In genomic region chr2:32063310-32064020, GRCh38 we compare ENCODE assay signal across 8 cellular contexts. TPM values are rescaled to one million over a fixed set of nuclear protein-coding genes. Genes with fewer than 3 reads are reported as not detected.
DNase-seq lines count a peak whose midpoint lies in the region; ATAC-seq and TF ChIP-seq lines count a peak whose summit lies in the region.

Gene SPAST (plus strand): TSS chr2:32063556. CDS start chr2:32063832, 276 bp downstream.

- peak; percentile 96 for DNase-seq in COR-L47 (lab: John Stamatoyannopoulos, UW)
- peak; percentile 99 for DNase-seq in GM20000 (ENCODE audit: low spot score)
- peak; percentile 98 for DNase-seq in HT-29 (ENCODE audit: low spot score)
- DNase-seq in NK-92 treated with Interleukin-12 subunit alpha and Interleukin-12 subunit beta, amount 100 ng/mL, for 24 hours (lab: John Stamatoyannopoulos, UW), result peak; percentile 93
- peak; percentile 97 for DNase-seq in activated CD8-positive, alpha-beta memory T cell treated with anti-CD3 and anti-CD28 coated beads for 24 hours
- DNase-seq in effector CD8-positive, alpha-beta T cell (lab: John Stamatoyannopoulos, UW), result peak; percentile 92
- DNase-seq in lung (ENCODE audit: low spot score), result peak; percentile 97
- DNase-seq in stimulated activated CD4-positive, alpha-beta T cell treated with anti-CD3 and anti-CD28 coated beads, TNF-alpha, amount 100 ng/mL, for 4 hours (ENCODE audit: low read depth in 3 of 3), result peak; percentile 93 to 94 (median 93)

- peak within 1 kb of the TSS; percentile 95 to 100 for H3K27ac ChIP-seq in lung (ENCODE audit: low read depth in 1 of 2, low read length in 1 of 2)

- H3K27me3 ChIP-seq in lung (ENCODE audit: control insufficient read depth, insufficient read depth), result no peaks in the 10 kb centered on the region

- no peaks in the 10 kb centered on the region for H3K9me3 ChIP-seq in lung (ENCODE audit: control insufficient read depth in 2 of 2, insufficient read depth in 1 of 2, low read length in 1 of 2)

- peaks cover 0 to 3% of the 10 kb centered on the region in 2 donors for H3K36me3 ChIP-seq in lung (ENCODE audit: control insufficient read depth in 2 of 2, insufficient read depth in 2 of 2, low read length in 2 of 2)

- peaks cover 2 to 6% of the 10 kb centered on the region in 2 donors for H3K4me1 ChIP-seq in lung (ENCODE audit: control insufficient read depth in 2 of 2, insufficient read depth in 2 of 2, low read length in 2 of 2)

- peak; percentile 21 for TF ChIP-seq CTCF in GM20000 (IDR thresholded peaks at IDR 0.05; ENCODE audit: extremely low read depth, missing control alignments)
- no peak for TF ChIP-seq CTCF in lung (IDR thresholded peaks at IDR 0.05; ENCODE audit: control extremely low read depth, extremely low read depth)

- ATAC-seq in lung (ENCODE audit: insufficient read depth, low FRiP score), result peak; percentile 96

- H3K4me3 ChIP-seq in lung, result peak within 1 kb of the TSS; percentile 87

- WGBS in lung, 2 donors, result 1% methylated on average over 53 to 79 of the region's 79 CpGs

RNA-seq across cellular contexts. Expression of gene SPAST, which starts in this region (rescaled TPM):
- 10.8 and 11.4 TPM in 2 replicates for total RNA-seq in HT-29 (2014; rRNA removed; shearing (Covaris generic))
- 10 to 100 TPM; 12.8 to 30.5 TPM for total RNA-seq in lung
- 1 to 10 TPM; 4.1 to 6.5 TPM for polyA plus RNA-seq in lung

Comparison
In these comparisons a context has a peak if more than half of its experiments do, and no peak if none do; other contexts are left out.
1. Peak in every context shown above with its lines: DNase-seq, ATAC-seq, H3K4me3 ChIP-seq and H3K27ac ChIP-seq.